In the genomic region with DNA sequence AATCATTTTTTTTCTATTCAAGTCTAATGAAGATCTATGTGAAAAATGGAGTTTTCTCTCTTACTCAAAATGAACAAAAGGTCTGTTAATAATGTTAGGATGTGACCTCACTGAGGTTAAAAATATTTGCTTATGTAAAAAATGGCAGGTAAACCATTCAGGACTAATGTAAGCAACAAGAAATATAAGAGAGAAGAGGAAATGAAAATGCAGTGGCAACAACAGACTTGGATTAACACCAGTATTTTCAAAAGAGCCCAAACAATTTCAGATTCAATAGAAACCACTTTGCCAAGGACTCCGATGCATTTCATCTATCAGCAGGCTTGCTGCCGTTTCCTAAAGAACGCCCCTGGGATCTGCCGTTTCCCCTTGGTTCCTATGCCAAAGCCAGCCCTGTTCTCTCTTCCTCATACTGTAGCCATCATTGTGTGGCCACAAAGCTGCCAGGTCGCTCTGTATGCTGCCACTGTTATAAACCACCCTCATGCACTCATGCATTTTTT, we compare ENCODE assay signal across 12 cellular contexts.
DNase-seq lines count a peak whose midpoint lies in the region; ATAC-seq and TF ChIP-seq lines count a peak whose summit lies in the region.
"Had no signal": no experiment of that assay in that cellular context is flagged by ENCODE, and none has a peak within 500 bp of the region (broad histone marks: within the 10 kb centered on the region; RNA-seq: fewer than 3 reads in every experiment).

No MANE protein-coding gene starts in this region.

- H3K36me3 Mint-ChIP-seq in activated CD4-positive, alpha-beta T cell treated with anti-CD3 and anti-CD28 coated beads for 36 hours (ENCODE audit: low read depth) = no peaks in the 10 kb centered on the region

- DNase-seq in NOMO-1 treated with DMSO at 0.1 percent for 48 hours (lab: John Stamatoyannopoulos, UW; ENCODE audit: unreplicated experiment) (peak; percentile 7), NCI-H2227 (lab: John Stamatoyannopoulos, UW; ENCODE audit: unreplicated experiment) (no peak), H7 (no peak), stomach (no peak)
- DNase-seq in activated CD4-positive, alpha-beta T cell treated with anti-CD3 and anti-CD28 coated beads for 36 hours = no peak
- DNase-seq: Kasumi-1; stimulated activated naive CD4-positive, alpha-beta T cell had no signal

- H3K27me3 ChIP-seq in BLaER1 treated with 17β-estradiol and CSF1 and Interleukin-3, amounts not matched to agents 10 nM and 100 nM = no peaks in the 10 kb centered on the region
- no peaks in the 10 kb centered on the region for H3K27me3 ChIP-seq in H7 (ENCODE audit: control insufficient read depth, insufficient read depth, low read length)
- no peaks in the 10 kb centered on the region for H3K27me3 ChIP-seq in stomach

- TF ChIP-seq CTCF in stomach (IDR thresholded peaks at IDR 0.05) = no peak

- H3K4me3 Mint-ChIP-seq in activated CD4-positive, alpha-beta T cell treated with anti-CD3 and anti-CD28 coated beads for 36 hours = no peak overlapping the region

- peaks cover 25 to 36% (median 31%) of the 10 kb centered on the region in 11 experiments for H3K9me3 ChIP-seq in BLaER1 treated with 17β-estradiol and CSF1 and Interleukin-3, amounts not matched to agents 10 nM and 100 nM (replicated peaks in 1 of 11)
- peaks cover 0 to 10% (median 2%) of the 10 kb centered on the region in 4 donors for H3K9me3 ChIP-seq in stomach

- peak overlapping the region in 3 of 11 experiments; percentile 3 to 21 (median 10); a peak in 2 of 22 replicates for H3K27ac ChIP-seq in BLaER1 treated with 17β-estradiol and CSF1 and Interleukin-3, amounts not matched to agents 10 nM and 100 nM
- H3K27ac ChIP-seq in stomach = no peak overlapping the region

- peak overlapping the region; percentile 3 to 54 (median 32); a peak in 17 of 22 replicates for H3K4me2 ChIP-seq in BLaER1 treated with 17β-estradiol and CSF1 and Interleukin-3, amounts not matched to agents 10 nM and 100 nM

- CTCF ChIA-PET in activated CD4-positive, alpha-beta T cell treated with anti-CD3 and anti-CD28 coated beads for 36 hours (lab: Charles Lee) = no interaction called here

- H3K4me1 ChIP-seq in BLaER1 treated with 17β-estradiol and CSF1 and Interleukin-3, amounts not matched to agents 10 nM and 100 nM = peaks cover 7 to 32% (median 14%) of the 10 kb centered on the region in 10 experiments; a peak in 17 of 20 replicates
- H3K4me1 ChIP-seq in stomach = peaks cover 0 to 6% (median 0%) of the 10 kb centered on the region in 4 donors

- H3K4me3 ChIP-seq in BLaER1 treated with 17β-estradiol and CSF1 and Interleukin-3, amounts not matched to agents 10 nM and 100 nM = no peak overlapping the region
- no peak overlapping the region for H3K4me3 ChIP-seq in H7 (ENCODE audit: insufficient read depth, low read depth, low read length)
- H3K4me3 ChIP-seq in stomach = no peak overlapping the region

- no peaks in the 10 kb centered on the region for H3K4me1 Mint-ChIP-seq in activated CD4-positive, alpha-beta T cell treated with anti-CD3 and anti-CD28 coated beads for 36 hours

- POLR2A ChIA-PET in activated CD4-positive, alpha-beta T cell treated with anti-CD3 and anti-CD28 coated beads for 36 hours (lab: Charles Lee) = no interaction called here

- ATAC-seq in GM19372 (IDR thresholded peaks at IDR 0.05; ENCODE audit: low read depth, unreplicated experiment) = peak; percentile 72
- peak; percentile 91 for ATAC-seq in HG02938 (IDR thresholded peaks at IDR 0.05; ENCODE audit: unreplicated experiment)
- no peak for ATAC-seq in activated CD4-positive, alpha-beta T cell treated with anti-CD3 and anti-CD28 coated beads for 36 hours
- ATAC-seq: left lobe of liver, Panc1 had no signal

- no peaks in the 10 kb centered on the region for H3K27me3 Mint-ChIP-seq in activated CD4-positive, alpha-beta T cell treated with anti-CD3 and anti-CD28 coated beads for 36 hours

- peaks cover 6% of the 10 kb centered on the region for H3K9me3 Mint-ChIP-seq in activated CD4-positive, alpha-beta T cell treated with anti-CD3 and anti-CD28 coated beads for 36 hours (ENCODE audit: low read depth)

- no peak for TF ChIP-seq EP300 in stomach (IDR thresholded peaks at IDR 0.05)

- no peak overlapping the region for H3K9ac ChIP-seq in BLaER1 treated with 17β-estradiol and CSF1 and Interleukin-3, amounts not matched to agents 10 nM and 100 nM

- no peaks in the 10 kb centered on the region for H4K20me1 ChIP-seq in BLaER1 treated with 17β-estradiol and CSF1 and Interleukin-3, amounts not matched to agents 10 nM and 100 nM

- intact Hi-C loops in stomach (cut with DNase I; ENCODE audit: low total_unique reads) = no loop called here
- intact Hi-C loops in activated CD4-positive, alpha-beta T cell treated with anti-CD3 and anti-CD28 coated beads for 36 hours (cut with DNase I, micrococcal nuclease) = no loop called here

- 71 to 86% (median 81%) methylated on average over 5 of the region's 5 CpGs for WGBS in stomach, 5 donors

- TF ChIP-seq POLR2A in stomach (IDR thresholded peaks at IDR 0.05) = no peak

- no peak overlapping the region for H3K27ac Mint-ChIP-seq in activated CD4-positive, alpha-beta T cell treated with anti-CD3 and anti-CD28 coated beads for 36 hours

- peaks cover 0 to 16% (median 0%) of the 10 kb centered on the region in 11 experiments; a peak in 4 of 22 replicates for H3K36me3 ChIP-seq in BLaER1 treated with 17β-estradiol and CSF1 and Interleukin-3, amounts not matched to agents 10 nM and 100 nM
- H3K36me3 ChIP-seq in H7 (replicated peaks; ENCODE audit: control insufficient read depth, insufficient read depth, low read length) (no peaks in the 10 kb centered on the region), stomach (no peaks in the 10 kb centered on the region)
